28 cellular contexts compared by ENCODE assay signal in the genomic region with DNA sequence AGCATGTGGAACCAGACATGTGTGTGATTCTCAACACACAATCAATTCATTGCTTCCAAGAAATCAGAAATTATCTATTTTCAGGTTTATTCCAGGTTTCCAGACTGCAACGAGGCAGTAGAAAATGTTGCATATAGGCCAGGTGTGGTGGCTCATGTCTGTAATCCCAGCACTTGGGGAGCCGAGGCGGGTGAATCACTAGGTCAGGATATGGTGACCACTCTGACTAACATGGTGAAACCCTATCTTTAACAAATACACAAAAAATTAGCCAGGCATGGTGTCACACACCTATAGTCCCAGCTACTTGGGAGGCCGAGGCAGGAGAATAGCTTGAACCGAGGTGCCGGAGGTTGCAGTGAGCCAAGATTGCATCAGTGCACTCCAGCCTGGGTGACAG.
"Had no signal": no experiment of that assay in that cellular context is flagged by ENCODE, and none has a peak within 500 bp of the region (broad histone marks: within the 10 kb centered on the region; RNA-seq: fewer than 3 reads in every experiment).

No MANE protein-coding gene starts in this region.

- FAIRE-seq: islet of Langerhans, kidney, pancreas had no signal

- H3K9me3 ChIP-seq: left lung, lower lobe of right lung, pancreas, prostate gland, right atrium auricular region, right lobe of liver, tibial nerve, upper lobe of left lung, vagina had no signal

- H3K4me1 Mint-ChIP-seq: immature natural killer cell; natural killer cell; nephron progenitor cell; stimulated activated memory B cell treated with anti-CD40 and anti-IgM and Interleukin-4, amounts not matched to agents 10 μg/mL and 1 μg/mL and 100 μg/mL, for 72 hours; stimulated activated naive CD8-positive, alpha-beta T cell treated with anti-CD3 and anti-CD28 coated beads, Interleukin-15, amount 100 ng/mL, for 72 hours had no signal

- H3K27me3 Mint-ChIP-seq: stimulated activated memory B cell treated with anti-CD40 and anti-IgM and Interleukin-4, amounts not matched to agents 10 μg/mL and 1 μg/mL and 100 μg/mL, for 72 hours; stimulated activated naive CD8-positive, alpha-beta T cell treated with anti-CD3 and anti-CD28 coated beads, Interleukin-15, amount 100 ng/mL, for 72 hours had no signal

- H3K4me3 ChIP-seq: left lung, lower lobe of right lung, pancreas, prostate gland, right atrium auricular region, right lobe of liver, smooth muscle cell, tibial nerve, upper lobe of left lung, vagina had no signal

- H3K27ac ChIP-seq: left lung, lower lobe of right lung, pancreas, prostate gland, right atrium auricular region, right lobe of liver, tibial nerve, upper lobe of left lung, vagina had no signal

- H3K27ac Mint-ChIP-seq: immature natural killer cell; natural killer cell; nephron progenitor cell; stimulated activated memory B cell treated with anti-CD40 and anti-IgM and Interleukin-4, amounts not matched to agents 10 μg/mL and 1 μg/mL and 100 μg/mL, for 72 hours; stimulated activated naive CD8-positive, alpha-beta T cell treated with anti-CD3 and anti-CD28 coated beads, Interleukin-15, amount 100 ng/mL, for 72 hours had no signal

- H3K4me1 ChIP-seq: left lung, lower lobe of right lung, pancreas, prostate gland, right atrium auricular region, right lobe of liver, tibial nerve, upper lobe of left lung, vagina had no signal

- DNase-seq: hypothalamus; immature natural killer cell; kidney; left colon; left lung; lower lobe of right lung; mammary epithelial cell; mesenchymal stem cell; natural killer cell; nephron progenitor cell; pancreas; posterior cingulate gyrus; right lobe of liver; stimulated activated CD4-positive, alpha-beta T cell treated with anti-CD3 and anti-CD28 coated beads, Interleukin-1b, Interleukin-23, amount 100 ng/mL, for 48 hours; stimulated activated CD4-positive, alpha-beta T cell treated with anti-CD3 and anti-CD28 coated beads, Interleukin-2, amount 100 ng/mL, for 48 hours; stimulated activated CD4-positive, alpha-beta T cell treated with anti-CD3 and anti-CD28 coated beads, Interleukin-4, amount 100 ng/mL, for 4 hours; stimulated activated CD8-positive, alpha-beta memory T cell treated with anti-CD3 and anti-CD28 coated beads, Interleukin-4, amount 100 ng/mL, for 48 hours; stimulated activated naive CD4-positive, alpha-beta T cell treated with Interleukin-2 at 50 U/mL for 16 hours; stimulated activated naive CD8-positive, alpha-beta T cell treated with anti-CD3 and anti-CD28 coated beads, Interleukin-15, amount 100 ng/mL, for 72 hours; substantia nigra; upper lobe of left lung had no signal

- H3K27me3 ChIP-seq: left lung, pancreas, right atrium auricular region, right lobe of liver, tibial nerve, upper lobe of left lung, vagina had no signal

- H3K4me2 ChIP-seq: smooth muscle cell had no signal

- ATAC-seq: left colon; left lung; lower lobe of right lung; natural killer cell; pancreas; right lobe of liver; stimulated activated memory B cell treated with anti-CD40 and anti-IgM and Interleukin-4, amounts not matched to agents 10 μg/mL and 1 μg/mL and 100 μg/mL, for 72 hours; stimulated activated naive CD8-positive, alpha-beta T cell treated with anti-CD3 and anti-CD28 coated beads, Interleukin-15, amount 100 ng/mL, for 72 hours had no signal

- H3K9me3 Mint-ChIP-seq: nephron progenitor cell; stimulated activated memory B cell treated with anti-CD40 and anti-IgM and Interleukin-4, amounts not matched to agents 10 μg/mL and 1 μg/mL and 100 μg/mL, for 72 hours had no signal

- H3K36me3 ChIP-seq: left lung, lower lobe of right lung, pancreas, prostate gland, right atrium auricular region, right lobe of liver, tibial nerve, upper lobe of left lung, vagina had no signal

- H3K36me3 Mint-ChIP-seq: immature natural killer cell; natural killer cell; stimulated activated memory B cell treated with anti-CD40 and anti-IgM and Interleukin-4, amounts not matched to agents 10 μg/mL and 1 μg/mL and 100 μg/mL, for 72 hours had no signal

- H3K4me3 Mint-ChIP-seq: immature natural killer cell; natural killer cell; nephron progenitor cell; stimulated activated memory B cell treated with anti-CD40 and anti-IgM and Interleukin-4, amounts not matched to agents 10 μg/mL and 1 μg/mL and 100 μg/mL, for 72 hours; stimulated activated naive CD8-positive, alpha-beta T cell treated with anti-CD3 and anti-CD28 coated beads, Interleukin-15, amount 100 ng/mL, for 72 hours had no signal
